In the genomic region with DNA sequence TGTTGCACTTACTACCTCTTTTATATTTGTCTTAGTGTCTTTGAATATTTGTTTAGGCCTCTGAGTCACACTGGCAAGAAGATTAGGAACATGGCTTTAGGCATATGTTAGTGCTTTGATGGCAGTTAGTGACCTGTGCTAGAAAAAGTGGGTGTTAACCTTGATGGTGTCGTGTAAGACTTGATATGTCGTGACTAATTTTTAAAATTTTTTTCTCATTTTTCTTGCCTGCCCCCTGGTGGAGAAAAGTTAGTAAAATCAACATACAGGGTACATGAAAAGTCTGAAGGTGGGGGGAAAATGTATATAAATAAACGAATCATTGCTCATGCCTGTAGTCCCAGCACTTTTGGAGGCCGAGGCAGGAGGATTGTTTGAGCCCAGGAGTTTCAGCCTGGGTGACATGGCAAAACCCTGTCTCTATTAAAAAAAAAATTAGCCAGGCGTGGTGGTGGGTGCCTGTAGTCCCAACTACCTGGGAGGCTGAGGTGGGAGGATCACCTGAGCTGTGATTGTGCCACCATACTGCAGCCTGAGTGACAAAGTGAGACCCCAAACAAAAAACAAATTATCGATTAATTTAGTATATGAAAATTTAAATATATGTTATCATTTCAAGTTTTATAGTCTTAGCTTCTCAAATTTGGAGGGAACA, we compare ENCODE assay signal across 8 cellular contexts. TPM values are rescaled to one million over a fixed set of nuclear protein-coding genes. Genes with fewer than 3 reads are reported as not detected.
DNase-seq lines count a peak whose midpoint lies in the region; ATAC-seq and TF ChIP-seq lines count a peak whose summit lies in the region.

No MANE protein-coding gene starts in this region.

- no peaks in the 10 kb centered on the region for H3K79me2 ChIP-seq in parathyroid adenoma

- H3K27me3 ChIP-seq in parathyroid adenoma (ENCODE audit: control insufficient read depth, insufficient read depth, low read length) = no peaks in the 10 kb centered on the region

- H3K9me3 Mint-ChIP-seq in T-helper 2 cell treated with Interferon-gamma antibody and Interleukin-4, amounts not matched to agents 5 μg/mL and 100 μg/mL, for 36 hours = no peaks in the 10 kb centered on the region

- H3K27ac ChIP-seq in parathyroid adenoma = no peak overlapping the region

- H3K4me3 ChIP-seq in Jurkat, Clone E6-1 (ENCODE audit: low read length) = no peak overlapping the region
- no peak overlapping the region for H3K4me3 ChIP-seq in parathyroid adenoma (ENCODE audit: low read depth, low read length)

- H3K9me3 ChIP-seq in parathyroid adenoma (ENCODE audit: control insufficient read depth, low read length) = no peaks in the 10 kb centered on the region

- H3K9ac ChIP-seq in parathyroid adenoma = no peak overlapping the region

- ATAC-seq in HG02610 (IDR thresholded peaks at IDR 0.05; ENCODE audit: unreplicated experiment) (no peak), HG03175 (IDR thresholded peaks at IDR 0.05; ENCODE audit: unreplicated experiment) (no peak)

- no peak overlapping the region for H3K4me2 ChIP-seq in parathyroid adenoma (ENCODE audit: low read length)

- no peaks in the 10 kb centered on the region for H3K36me3 ChIP-seq in parathyroid adenoma (ENCODE audit: control insufficient read depth, insufficient read depth, low read length)

- peaks cover 20% of the 10 kb centered on the region for H3K36me3 Mint-ChIP-seq in T-helper 2 cell treated with Interferon-gamma antibody and Interleukin-4, amounts not matched to agents 5 μg/mL and 100 μg/mL, for 36 hours (ENCODE audit: low read depth)

- TF ChIP-seq CTCF in parathyroid adenoma (IDR thresholded peaks at IDR 0.05) = peak; percentile 55

- H3K4me1 Mint-ChIP-seq in T-helper 2 cell treated with Interferon-gamma antibody and Interleukin-4, amounts not matched to agents 5 μg/mL and 100 μg/mL, for 36 hours (ENCODE audit: low read depth) = peaks cover 5% of the 10 kb centered on the region

- no peaks in the 10 kb centered on the region for H3K4me1 ChIP-seq in parathyroid adenoma

- TF ChIP-seq POLR2A in erythroblast (IDR thresholded peaks at IDR 0.05; ENCODE audit: low read length) = no peak

- H3K27ac Mint-ChIP-seq in T-helper 2 cell treated with Interferon-gamma antibody and Interleukin-4, amounts not matched to agents 5 μg/mL and 100 μg/mL, for 36 hours = no peak overlapping the region

- no peak overlapping the region for H3K4me3 Mint-ChIP-seq in T-helper 2 cell treated with Interferon-gamma antibody and Interleukin-4, amounts not matched to agents 5 μg/mL and 100 μg/mL, for 36 hours

- peak; percentile 5 for DNase-seq in activated CD4-positive, CD25-positive, alpha-beta regulatory T cell treated with anti-CD3 and anti-CD28 coated beads, Interleukin-2, amount 50 U/mL, for 16 hours (ENCODE audit: low read depth, low spot score)
- no peak for DNase-seq in activated CD4-positive, CD25-positive, alpha-beta regulatory T cell (lab: John Stamatoyannopoulos, UW)
- peak; percentile 51 for DNase-seq in Jurkat, Clone E6-1 (ENCODE audit: low read depth, low spot score)
- peak; percentile 7 for DNase-seq in T-helper 2 cell treated with Interferon-gamma antibody and Interleukin-4, amounts not matched to agents 5 μg/mL and 100 μg/mL, for 36 hours (ENCODE audit: low spot score)
- peak; percentile 83 to 89 for DNase-seq in erythroblast (lab: John Stamatoyannopoulos, UW)

- H2AFZ ChIP-seq in parathyroid adenoma = no peak overlapping the region

- H3K27me3 Mint-ChIP-seq in T-helper 2 cell treated with Interferon-gamma antibody and Interleukin-4, amounts not matched to agents 5 μg/mL and 100 μg/mL, for 36 hours (ENCODE audit: low read depth) = no peaks in the 10 kb centered on the region

RNA-seq across cellular contexts. Expression of a gene that starts 44.6 kb away (rescaled TPM):
- polyA plus RNA-seq in Jurkat, Clone E6-1 (2012; ENCODE audit: insufficient read depth, insufficient read length) = 92.6 TPM

Comparison
In these comparisons a context has a peak if more than half of its experiments do, and no peak if none do; other contexts are left out.
1. DNase-seq: peak in activated CD4-positive, CD25-positive, alpha-beta regulatory T cell treated with anti-CD3 and anti-CD28 coated beads, Interleukin-2, amount 50 U/mL, for 16 hours (single experiment), Jurkat, Clone E6-1 (single experiment), T-helper 2 cell treated with Interferon-gamma antibody and Interleukin-4, amounts not matched to agents 5 μg/mL and 100 μg/mL, for 36 hours (single experiment) and erythroblast (2 of 2); none in activated CD4-positive, CD25-positive, alpha-beta regulatory T cell (0 of 4).